ENCODE assay signal across 24 cellular contexts in genomic region chr11:94212898-94213297, GRCh38.
"Had no signal": no experiment of that assay in that cellular context is flagged by ENCODE, and none has a peak within 500 bp of the region (broad histone marks: within the 10 kb centered on the region; RNA-seq: fewer than 3 reads in every experiment).

No MANE protein-coding gene starts in this region.

- DNase-seq: colonic mucosa; cortex of kidney; dermis blood vessel endothelial cell; dorsolateral prefrontal cortex; effector CD4-positive, alpha-beta T cell; effector CD8-positive, alpha-beta T cell; effector memory CD4-positive, alpha-beta T cell; effector memory CD8-positive, alpha-beta T cell; endodermal cell; erythroblast; esophagus squamous epithelium; foreskin fibroblast; foreskin keratinocyte; foreskin melanocyte; gastrocnemius medialis; glutamatergic neuron; head of caudate nucleus; heart left ventricle; heart right ventricle had no signal

- H3K27me3 ChIP-seq: colonic mucosa, dorsolateral prefrontal cortex, esophagus muscularis mucosa, esophagus squamous epithelium, gastrocnemius medialis, gastroesophageal sphincter, heart left ventricle, heart right ventricle had no signal

- H3K9me3 ChIP-seq: colonic mucosa, esophagus squamous epithelium, gastrocnemius medialis, gastroesophageal sphincter had no signal

- H3K36me3 ChIP-seq: colonic mucosa, esophagus muscularis mucosa, esophagus squamous epithelium, gastrocnemius medialis, gastroesophageal sphincter, heart left ventricle, heart right ventricle had no signal

- H3K4me3 ChIP-seq: colonic mucosa, coronary artery, dorsolateral prefrontal cortex, esophagus muscularis mucosa, esophagus squamous epithelium, gastrocnemius medialis, gastroesophageal sphincter, heart left ventricle, heart right ventricle had no signal

- ATAC-seq: effector memory CD8-positive, alpha-beta T cell; esophagus mucosa; foreskin keratinocyte; gastrocnemius medialis; gastroesophageal sphincter; heart left ventricle had no signal

- H3K27ac ChIP-seq: colonic mucosa, coronary artery, epithelial cell of prostate, esophagus muscularis mucosa, esophagus squamous epithelium, foreskin keratinocyte, gastrocnemius medialis, gastroesophageal sphincter, heart left ventricle, heart right ventricle had no signal

- H3K4me1 ChIP-seq: colonic mucosa, esophagus muscularis mucosa, esophagus squamous epithelium, foreskin keratinocyte, gastrocnemius medialis, gastroesophageal sphincter, heart left ventricle, heart right ventricle had no signal
